1 cellular context compared by ENCODE assay signal in genomic region chr4:36332023-36332781, GRCh38.
TF ChIP-seq lines count a peak whose summit lies in the region.

No MANE protein-coding gene starts in this region.

TF ChIP-seq in GM12878, 131 proteins besides CTCF, POLR2A, EP300 and RAD21 (continued from another document):
- TF ChIP-seq ATF2 (IDR thresholded peaks at IDR 0.05; ENCODE audit: low read length) (no peak), HDAC2 (IDR thresholded peaks at IDR 0.05) (no peak), SMAD1 (IDR thresholded peaks at IDR 0.05; ENCODE audit: low read depth, partially characterized antibody) (no peak), CBX3 (IDR thresholded peaks at IDR 0.05; ENCODE audit: borderline replicate concordance, low read depth) (no peak), WRNIP1 (IDR thresholded peaks at IDR 0.05; ENCODE audit: borderline replicate concordance, low read depth, low read length) (no peak), MTA2 (IDR thresholded peaks at IDR 0.05; ENCODE audit: low read depth) (no peak), JUNB (IDR thresholded peaks at IDR 0.05) (no peak), E2F8 (IDR thresholded peaks at IDR 0.05; ENCODE audit: low read depth, partially characterized antibody) (no peak), KAT2A (conservative IDR thresholded peaks at IDR 0.05; ENCODE audit: control insufficient read depth, low read depth, low read length) (no peak), NR2C2 (IDR thresholded peaks at IDR 0.05; ENCODE audit: borderline replicate concordance, control insufficient read depth, insufficient read length, low read depth) (no peak), PBX3 (IDR thresholded peaks at IDR 0.05; ENCODE audit: insufficient replicate concordance, low read depth, low read length) (no peak), ZNF622 (IDR thresholded peaks at IDR 0.05) (no peak), HDAC6 (IDR thresholded peaks at IDR 0.05; ENCODE audit: unreplicated experiment) (no peak), CUX1 (IDR thresholded peaks at IDR 0.05; ENCODE audit: insufficient replicate concordance, low read depth, low read length) (no peak), GABPA (IDR thresholded peaks at IDR 0.05; ENCODE audit: low read depth) (no peak), NR2C1 (IDR thresholded peaks at IDR 0.05) (no peak), ELK1 (IDR thresholded peaks at IDR 0.05; ENCODE audit: low read depth, low read length) (no peak), BCL3 (IDR thresholded peaks at IDR 0.05; ENCODE audit: borderline replicate concordance, insufficient read depth, low read depth, low read length, poor library complexity, severe bottlenecking) (peak; percentile 12), IKZF2 (IDR thresholded peaks at IDR 0.05) (peak in 1 of 2 experiments; percentile 41; a peak in 1 of 4 replicates), SREBF1 (IDR thresholded peaks at IDR 0.05; ENCODE audit: low read length) (no peak), BRCA1 (IDR thresholded peaks at IDR 0.05; ENCODE audit: low read depth, low read length) (no peak), CBFB (IDR thresholded peaks at IDR 0.05; ENCODE audit: low read depth) (peak; percentile 81), MYC (IDR thresholded peaks at IDR 0.05; ENCODE audit: insufficient read depth, insufficient read length, insufficient replicate concordance, low read length, severe bottlenecking) (no peak), MEF2A (IDR thresholded peaks at IDR 0.05; ENCODE audit: insufficient read depth, low read depth, low read length) (no peak), CHD1 (IDR thresholded peaks at IDR 0.05; ENCODE audit: low read depth, low read length) (no peak), FOS (IDR thresholded peaks at IDR 0.05; ENCODE audit: borderline replicate concordance, extremely low read depth, insufficient read length) (no peak), MTA3 (IDR thresholded peaks at IDR 0.05; ENCODE audit: borderline replicate concordance, low read length) (peak; percentile 89; the same call in 1 of the 2 replicates), RELB (IDR thresholded peaks at IDR 0.05; ENCODE audit: low read depth) (no peak), ZBED1 (IDR thresholded peaks at IDR 0.05; ENCODE audit: borderline replicate concordance) (peak; percentile 97), RAD51 (IDR thresholded peaks at IDR 0.05) (no peak), EED (IDR thresholded peaks at IDR 0.05; ENCODE audit: low read depth) (peak; percentile 70), KDM1A (IDR thresholded peaks at IDR 0.05; ENCODE audit: borderline replicate concordance) (no peak), MEF2B (IDR thresholded peaks at IDR 0.05; ENCODE audit: partially characterized antibody, poor library complexity, severe bottlenecking) (no peak), PAX5 (IDR thresholded peaks at IDR 0.05; ENCODE audit: borderline replicate concordance, low read depth, low read length) (no peak), MYB (IDR thresholded peaks at IDR 0.05; ENCODE audit: borderline replicate concordance, low read depth, low read length) (no peak), BACH1 (IDR thresholded peaks at IDR 0.05; ENCODE audit: borderline replicate concordance) (no peak), NFYA (IDR thresholded peaks at IDR 0.05; ENCODE audit: borderline replicate concordance, low read depth, low read length) (no peak)
